ENCODE assay signal across 6 cellular contexts in genomic region chr1:1013922-1014617, GRCh38. TPM values are rescaled to one million over a fixed set of nuclear protein-coding genes. Genes with fewer than 3 reads are reported as not detected.
DNase-seq lines count a peak whose midpoint lies in the region; ATAC-seq and TF ChIP-seq lines count a peak whose summit lies in the region.

No MANE protein-coding gene starts in this region.

- H3K4me3 ChIP-seq in CD8-positive, alpha-beta memory T cell (ENCODE audit: low read length), result peak overlapping the region; percentile 87
- H3K4me3 ChIP-seq in OCI-LY3 (ENCODE audit: low read length), result peak overlapping the region; percentile 92
- peak overlapping the region; percentile 35 to 58 (median 42) for H3K4me3 ChIP-seq in skin epidermis

- peak overlapping the region; percentile 93 to 99 (median 98) for H3K27ac Mint-ChIP-seq in CD8-positive, alpha-beta memory T cell
- no peak overlapping the region for H3K27ac Mint-ChIP-seq in endothelial cell (ENCODE audit: unreplicated experiment)

- no peaks in the 10 kb centered on the region for H4K20me1 ChIP-seq in OCI-LY3 (ENCODE audit: insufficient read depth, low read length)

- no peaks in the 10 kb centered on the region for H3K79me2 ChIP-seq in OCI-LY3 (ENCODE audit: low read length)

- H3K36me3 Mint-ChIP-seq in CD8-positive, alpha-beta memory T cell, result peaks cover 0 to 8% (median 0%) of the 10 kb centered on the region in 3 donors
- H3K36me3 Mint-ChIP-seq in endothelial cell (ENCODE audit: low read depth, unreplicated experiment), result no peaks in the 10 kb centered on the region

- no peak for TF ChIP-seq CTCF in OCI-LY3 (IDR thresholded peaks at IDR 0.05; ENCODE audit: low read depth, low read length)
- no peak for TF ChIP-seq CTCF in endothelial cell (IDR thresholded peaks at IDR 0.05; ENCODE audit: unreplicated experiment)

- peak overlapping the region; percentile 80; the same call in 1 of the 2 replicates for H3K9ac ChIP-seq in OCI-LY3 (ENCODE audit: low read length)

- peak overlapping the region; percentile 91 for H3K4me2 ChIP-seq in OCI-LY3 (ENCODE audit: low read length)

- peak overlapping the region; percentile 83 for H3K27ac ChIP-seq in CD8-positive, alpha-beta memory T cell (ENCODE audit: low read depth, low read length)
- no peak overlapping the region for H3K27ac ChIP-seq in OCI-LY3 (ENCODE audit: low read length)
- H3K27ac ChIP-seq in skin epidermis, result peak overlapping the region in 20 of 21 experiments; percentile 20 to 94 (median 82)

- H3K4me3 Mint-ChIP-seq in CD8-positive, alpha-beta memory T cell, result peak overlapping the region; percentile 94 to 99 (median 97)
- H3K4me3 Mint-ChIP-seq in endothelial cell (ENCODE audit: unreplicated experiment), result peak overlapping the region; percentile 91

- H2AFZ ChIP-seq in OCI-LY3 (ENCODE audit: low read depth, low read length), result no peak overlapping the region; the same call in 1 of the 2 replicates

- H3K9me3 ChIP-seq in CD8-positive, alpha-beta memory T cell (ENCODE audit: low read length), result no peaks in the 10 kb centered on the region
- H3K9me3 ChIP-seq in OCI-LY3 (ENCODE audit: insufficient read depth, low read length), result no peaks in the 10 kb centered on the region

- H3K27me3 ChIP-seq in CD8-positive, alpha-beta memory T cell (ENCODE audit: insufficient read depth, low read length, poor library complexity, severe bottlenecking), result no peaks in the 10 kb centered on the region
- no peaks in the 10 kb centered on the region for H3K27me3 ChIP-seq in OCI-LY3 (ENCODE audit: low read depth, low read length)

- POLR2A ChIA-PET in CD8-positive, alpha-beta memory T cell (lab: Charles Lee), result interaction anchor here (1.1 to 2.0 kb wide), 3 partner anchors 13 to 102 kb away, joined by 3 to 6 read pairs (median 4); partner anchors contain the start of gene C1orf159

- peaks cover 3 to 9% of the 10 kb centered on the region in 2 donors for H3K27me3 Mint-ChIP-seq in CD8-positive, alpha-beta memory T cell
- H3K27me3 Mint-ChIP-seq in endothelial cell (ENCODE audit: unreplicated experiment), result peaks cover 6% of the 10 kb centered on the region

- no peak for ATAC-seq in HG03520 (IDR thresholded peaks at IDR 0.05; ENCODE audit: unreplicated experiment)

- CTCF ChIA-PET in CD8-positive, alpha-beta memory T cell (lab: Charles Lee), result interaction anchor here (1.0 to 3.0 kb wide), 12 partner anchors 8 to 145 kb away, joined by 3 to 21 read pairs (median 5); no protein-coding TSS in a partner anchor

- H3K36me3 ChIP-seq in CD8-positive, alpha-beta memory T cell (ENCODE audit: insufficient read depth, low read length), result no peaks in the 10 kb centered on the region
- H3K36me3 ChIP-seq in OCI-LY3 (replicated peaks; ENCODE audit: low read depth, low read length), result no peaks in the 10 kb centered on the region

- DNase-seq in CD8-positive, alpha-beta memory T cell, result peak in 4 of 5 donors; percentile 19 to 61 (median 40)
- DNase-seq in endothelial cell (ENCODE audit: low spot score) (no peak), kidney glomerular epithelial cell (lab: John Stamatoyannopoulos, UW) (no peak)

- peaks cover 23 to 40% (median 25%) of the 10 kb centered on the region in 3 donors for H3K4me1 Mint-ChIP-seq in CD8-positive, alpha-beta memory T cell
- H3K4me1 Mint-ChIP-seq in endothelial cell (ENCODE audit: unreplicated experiment), result peaks cover 10% of the 10 kb centered on the region

- no peaks in the 10 kb centered on the region for H3K9me3 Mint-ChIP-seq in CD8-positive, alpha-beta memory T cell
- no peaks in the 10 kb centered on the region for H3K9me3 Mint-ChIP-seq in endothelial cell (ENCODE audit: unreplicated experiment)

- peaks cover 24% of the 10 kb centered on the region for H3K4me1 ChIP-seq in CD8-positive, alpha-beta memory T cell (ENCODE audit: insufficient read depth, low read length)
- H3K4me1 ChIP-seq in OCI-LY3 (ENCODE audit: low read length), result peaks cover 12% of the 10 kb centered on the region; the same call in 1 of the 2 replicates

RNA-seq across cellular contexts. Expression of gene ISG15, which starts 0.8 kb away (rescaled TPM):
- 10 to 100 TPM; 16.9 to 20.4 TPM for total RNA-seq in CD8-positive, alpha-beta memory T cell
- polyA plus RNA-seq in CD8-positive, alpha-beta memory T cell, result 250 TPM
- total RNA-seq in endothelial cell (ENCODE audit: unreplicated experiment), result 33.3 TPM

RNA-seq across cellular contexts. Expression of gene AGRN, which starts 5.8 kb away (rescaled TPM):
- 1 to 10 TPM; 7.1 to 8.0 TPM for total RNA-seq in CD8-positive, alpha-beta memory T cell
- polyA plus RNA-seq in CD8-positive, alpha-beta memory T cell, result not detected
- 374 TPM for total RNA-seq in endothelial cell (ENCODE audit: unreplicated experiment)

RNA-seq across cellular contexts. Expression of gene HES4, which starts 14.2 kb away (rescaled TPM):
- total RNA-seq in CD8-positive, alpha-beta memory T cell, result under 1 TPM; 0.24 to 0.62 TPM
- polyA plus RNA-seq in CD8-positive, alpha-beta memory T cell, result not detected
- total RNA-seq in endothelial cell (ENCODE audit: unreplicated experiment), result 144 TPM

RNA-seq across cellular contexts. Expression of gene PERM1, which starts 32.2 kb away (rescaled TPM):
- not detected for total RNA-seq in CD8-positive, alpha-beta memory T cell
- polyA plus RNA-seq in CD8-positive, alpha-beta memory T cell, result not detected
- total RNA-seq in endothelial cell (ENCODE audit: unreplicated experiment), result not detected

RNA-seq across cellular contexts. Expression of gene PLEKHN1, which starts 47.8 kb away (rescaled TPM):
- 1 to 10 TPM; 2.7 to 3.5 TPM for total RNA-seq in CD8-positive, alpha-beta memory T cell
- polyA plus RNA-seq in CD8-positive, alpha-beta memory T cell, result 0.49 TPM
- not detected for total RNA-seq in endothelial cell (ENCODE audit: unreplicated experiment)

Comparison
In these comparisons a context has a peak if more than half of its experiments do, and no peak if none do; other contexts are left out.
1. DNase-seq: peak in CD8-positive, alpha-beta memory T cell (4 of 5); none in endothelial cell (single experiment) and kidney glomerular epithelial cell (single experiment).
2. H3K4me3 ChIP-seq: peak in every context shown above with its lines; median percentile 92 in OCI-LY3; 87 in CD8-positive, alpha-beta memory T cell; 42 in skin epidermis.
3. RNA of gene AGRN, which starts 5.8 kb away (total RNA-seq): 374 TPM in endothelial cell (single experiment); 7.1 to 8.0 TPM in CD8-positive, alpha-beta memory T cell; every median in the first group is over 10 times any median in the second.
4. RNA of gene HES4, which starts 14.2 kb away (total RNA-seq): 144 TPM in endothelial cell (single experiment); 0.24 to 0.62 TPM in CD8-positive, alpha-beta memory T cell; every median in the first group is over 10 times any median in the second.